ENCODE assay signal across 8 cellular contexts in the genomic region with DNA sequence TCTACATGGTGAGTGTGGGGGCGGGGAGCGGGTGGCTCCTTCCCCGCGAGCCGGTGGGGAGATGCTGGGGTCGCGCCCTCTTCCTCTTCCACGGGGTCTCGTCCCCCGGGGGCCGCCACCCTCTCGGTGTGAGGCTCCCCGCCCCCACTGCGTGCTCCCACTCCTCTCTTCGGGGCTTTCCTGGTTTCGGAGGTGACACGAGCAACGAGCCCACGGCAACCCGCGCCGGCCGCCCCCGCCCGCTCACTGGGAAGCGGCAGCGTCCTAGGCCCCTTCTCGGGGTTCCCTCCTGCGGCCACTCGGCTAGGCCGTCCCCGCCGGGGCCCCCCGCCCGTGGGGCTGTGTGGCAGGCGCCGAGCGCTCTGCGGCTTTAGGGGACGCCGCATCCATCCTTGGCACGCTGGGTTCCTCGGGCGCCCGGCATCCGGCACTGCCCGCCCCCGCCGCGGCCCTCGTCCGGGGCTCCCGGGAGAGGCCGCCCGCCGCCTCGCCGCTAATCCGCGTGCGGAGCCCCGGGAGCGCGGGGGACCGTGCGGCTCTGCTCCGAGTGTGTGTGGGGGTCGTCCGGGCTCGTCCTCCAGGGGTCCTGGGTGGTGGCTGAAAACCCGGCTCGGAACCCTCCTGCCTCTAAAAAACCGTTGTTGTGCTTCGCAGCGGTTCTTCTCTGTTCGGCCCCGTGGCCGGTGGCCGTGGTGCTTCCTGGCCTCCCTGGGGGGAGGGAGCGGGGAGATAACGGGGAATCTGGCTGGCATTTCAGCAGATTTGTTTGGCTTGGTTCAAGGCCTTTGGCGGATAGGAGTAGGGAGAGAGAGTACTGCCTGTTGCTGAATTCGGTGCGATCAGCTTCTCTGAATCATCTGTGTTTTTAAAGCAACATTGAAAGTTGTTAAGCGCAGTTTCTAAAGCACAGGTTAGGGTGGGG. TPM values are rescaled to one million over a fixed set of nuclear protein-coding genes. Genes with fewer than 3 reads are reported as not detected.
A peak's percentile ranks its signal among the peaks of the same experiment; 100 is the strongest.
DNase-seq lines count a peak whose midpoint lies in the region; ATAC-seq and TF ChIP-seq lines count a peak whose summit lies in the region.

No MANE protein-coding gene starts in this region.

- peak; percentile 33 for ATAC-seq in HG03280 (IDR thresholded peaks at IDR 0.05; ENCODE audit: unreplicated experiment)

- peak overlapping the region; percentile 94 for H3K27ac ChIP-seq in RWPE1

- DNase-seq in AG10803 (ENCODE audit: low read depth): peak; percentile 55
- peak; percentile 33 for DNase-seq in RWPE1 (ENCODE audit: low spot score)
- peak; percentile 41 for DNase-seq in globus pallidus (ENCODE audit: low spot score)
- peak; percentile 71 for DNase-seq in type B pancreatic cell (ENCODE audit: extremely low spot score, unreplicated experiment)

- peaks cover 2% of the 10 kb centered on the region for H3K9me3 ChIP-seq in neuron (ENCODE audit: low read length)

- H3K4me1 ChIP-seq in neuron (ENCODE audit: insufficient read depth, low read length): peaks cover 14% of the 10 kb centered on the region

- no peak for TF ChIP-seq CTCF in AG10803 (conservative IDR thresholded peaks at IDR 0.05; ENCODE audit: low read length)
- no peak for TF ChIP-seq CTCF in RWPE1 (conservative IDR thresholded peaks at IDR 0.05; ENCODE audit: low read depth)
- TF ChIP-seq CTCF in type B pancreatic cell (conservative IDR thresholded peaks at IDR 0.05): no peak

- CTCF ChIA-PET in RWPE1 (lab: Yijun Ruan, JAX): interaction anchor here (0.5 to 0.9 kb wide), 2 partner anchors 65 to 232 kb away, joined by 3 to 4 read pairs; no protein-coding TSS in a partner anchor

- peaks cover 3% of the 10 kb centered on the region for H3K36me3 Mint-ChIP-seq in activated naive CD4-positive, alpha-beta T cell treated with anti-CD3 and anti-CD28 coated beads, Interleukin-2, amount 50 U/mL, for 24 hours
- no peaks in the 10 kb centered on the region for H3K36me3 Mint-ChIP-seq in type B pancreatic cell

- no peaks in the 10 kb centered on the region for H3K9me3 Mint-ChIP-seq in activated naive CD4-positive, alpha-beta T cell treated with anti-CD3 and anti-CD28 coated beads, Interleukin-2, amount 50 U/mL, for 24 hours
- no peaks in the 10 kb centered on the region for H3K9me3 Mint-ChIP-seq in type B pancreatic cell

- H3K27me3 ChIP-seq in neuron (ENCODE audit: insufficient read depth, low read length): no peaks in the 10 kb centered on the region

- POLR2A ChIA-PET in RWPE1 (lab: Yijun Ruan, JAX; ENCODE audit: low non-redundant PET): no interaction called here

- TF ChIP-seq POLR2A in GM19099 (IDR thresholded peaks at IDR 0.05; ENCODE audit: extremely low read depth, insufficient read length, low read depth): peak; percentile 8

- H3K27me3 Mint-ChIP-seq in activated naive CD4-positive, alpha-beta T cell treated with anti-CD3 and anti-CD28 coated beads, Interleukin-2, amount 50 U/mL, for 24 hours: no peaks in the 10 kb centered on the region
- no peaks in the 10 kb centered on the region for H3K27me3 Mint-ChIP-seq in type B pancreatic cell

- peak overlapping the region; percentile 92 for H3K27ac Mint-ChIP-seq in activated naive CD4-positive, alpha-beta T cell treated with anti-CD3 and anti-CD28 coated beads, Interleukin-2, amount 50 U/mL, for 24 hours
- H3K27ac Mint-ChIP-seq in type B pancreatic cell: peak overlapping the region; percentile 94

- peak overlapping the region; percentile 96 for H3K4me3 Mint-ChIP-seq in activated naive CD4-positive, alpha-beta T cell treated with anti-CD3 and anti-CD28 coated beads, Interleukin-2, amount 50 U/mL, for 24 hours
- peak overlapping the region; percentile 96 for H3K4me3 Mint-ChIP-seq in type B pancreatic cell

- H2AFZ ChIP-seq in neuron (ENCODE audit: low read depth, low read length): peak overlapping the region; percentile 78

- H3K36me3 ChIP-seq in neuron (ENCODE audit: insufficient read depth, low read length): no peaks in the 10 kb centered on the region

- H3K4me1 Mint-ChIP-seq in activated naive CD4-positive, alpha-beta T cell treated with anti-CD3 and anti-CD28 coated beads, Interleukin-2, amount 50 U/mL, for 24 hours: peaks cover 81% of the 10 kb centered on the region
- peaks cover 46% of the 10 kb centered on the region for H3K4me1 Mint-ChIP-seq in type B pancreatic cell (ENCODE audit: unreplicated experiment)

- peak overlapping the region; percentile 85 for H3K4me3 ChIP-seq in AG10803 (ENCODE audit: low read length)
- H3K4me3 ChIP-seq in neuron (ENCODE audit: low read length): peak overlapping the region; percentile 98

RNA-seq across cellular contexts. Expression of a gene that starts 1.0 kb away (rescaled TPM):
- total RNA-seq in type B pancreatic cell (ENCODE audit: low replicate concordance): 30.2 and 37.9 TPM in 2 replicates

Comparison
In these comparisons a context has a peak if more than half of its experiments do, and no peak if none do; other contexts are left out.
1. Peak in every context shown above with its lines: DNase-seq, ATAC-seq, H3K4me3 ChIP-seq and H3K27ac ChIP-seq.